ENCODE assay signal across 1 cellular context in genomic region chr1:33036526-33037503, GRCh38.
TF ChIP-seq lines count a peak whose summit lies in the region.

Gene AK2, minus strand, starts transcription at chr1:33036883. Its CDS starts 55 bp downstream, at chr1:33036828.

TF ChIP-seq in HepG2, 621 proteins besides CTCF, POLR2A, EP300 and RAD21 (continued from another document and continues in another):
- TF ChIP-seq ZNF639 (CRISPR knock-in tag; conservative IDR thresholded peaks at IDR 0.05) = 0 out of 2 replicates have a peak, but pooled peaks have one; percentile 21
- peak; percentile 37; the same call in 1 of the 2 replicates for TF ChIP-seq RCOR2 (CRISPR knock-in tag; IDR thresholded peaks at IDR 0.05)
- no peak for TF ChIP-seq ZNF530 (CRISPR knock-in tag; IDR thresholded peaks at IDR 0.05; ENCODE audit: low read depth)
- TF ChIP-seq MZF1 (CRISPR knock-in tag; IDR thresholded peaks at IDR 0.05; ENCODE audit: borderline replicate concordance) = 0 out of 2 replicates have a peak, but pooled peaks have one; percentile 9
- peak; percentile 70; the same call in 1 of the 2 replicates for TF ChIP-seq PRDM10 (CRISPR knock-in tag; IDR thresholded peaks at IDR 0.05; ENCODE audit: low read depth)
- peak; percentile 95 for TF ChIP-seq SPEN (CRISPR knock-in tag; IDR thresholded peaks at IDR 0.05; ENCODE audit: low read depth)
- TF ChIP-seq TFE3 (CRISPR knock-in tag; IDR thresholded peaks at IDR 0.05) = peak; percentile 60; the same call in 1 of the 2 replicates
- TF ChIP-seq ZNF275 (CRISPR knock-in tag; IDR thresholded peaks at IDR 0.05; ENCODE audit: borderline replicate concordance) = peak; percentile 82
- no peak for TF ChIP-seq SIX4 (CRISPR knock-in tag; IDR thresholded peaks at IDR 0.05)
- TF ChIP-seq ZNF280D (CRISPR knock-in tag; IDR thresholded peaks at IDR 0.05) = peak; percentile 92
- peak; percentile 44 for TF ChIP-seq ZNF629 (CRISPR knock-in tag; conservative IDR thresholded peaks at IDR 0.05)
- peak; percentile 78; the same call in 1 of the 2 replicates for TF ChIP-seq JUN (CRISPR knock-in tag; IDR thresholded peaks at IDR 0.05)
- 0 out of 2 replicates have a peak, but pooled peaks have one; percentile 26 for TF ChIP-seq DPF2 (CRISPR knock-in tag; IDR thresholded peaks at IDR 0.05; ENCODE audit: borderline replicate concordance, low read depth)
- TF ChIP-seq ZNF101 (CRISPR knock-in tag; IDR thresholded peaks at IDR 0.05; ENCODE audit: borderline replicate concordance, low read depth) = 0 out of 2 replicates have a peak, but pooled peaks have one; percentile 87
- TF ChIP-seq SRSF9 (IDR thresholded peaks at IDR 0.05; ENCODE audit: borderline replicate concordance, insufficient read depth, low read depth, low read length, poor library complexity, severe bottlenecking) = no peak
- TF ChIP-seq ZFP41 (CRISPR knock-in tag; IDR thresholded peaks at IDR 0.05; ENCODE audit: borderline replicate concordance) = peak; percentile 86; the same call in 1 of the 2 replicates
- peak; percentile 91; the same call in 1 of the 2 replicates for TF ChIP-seq MXD4 (CRISPR knock-in tag; IDR thresholded peaks at IDR 0.05)
- TF ChIP-seq FOXP1 (IDR thresholded peaks at IDR 0.05) = no peak
- no peak for TF ChIP-seq FOXP1 (CRISPR knock-in tag; IDR thresholded peaks at IDR 0.05)
- TF ChIP-seq ZNF777 (CRISPR knock-in tag; IDR thresholded peaks at IDR 0.05) = peak; percentile 41
- TF ChIP-seq FOXC1 (CRISPR knock-in tag; IDR thresholded peaks at IDR 0.05; ENCODE audit: borderline replicate concordance) = peak; percentile 70; the same call in 1 of the 2 replicates
- peak; percentile 85 for TF ChIP-seq ZBTB34 (CRISPR knock-in tag; IDR thresholded peaks at IDR 0.05)
- peak; percentile 66; the same call in 1 of the 2 replicates for TF ChIP-seq ZNF414 (CRISPR knock-in tag; IDR thresholded peaks at IDR 0.05)
- no peak for TF ChIP-seq GPBP1L1 (CRISPR knock-in tag; IDR thresholded peaks at IDR 0.05)
- peak; percentile 68; the same call in 1 of the 2 replicates for TF ChIP-seq ZNF780A (CRISPR knock-in tag; IDR thresholded peaks at IDR 0.05)
- peak; percentile 61; the same call in 1 of the 2 replicates for TF ChIP-seq ZNF770 (CRISPR knock-in tag; IDR thresholded peaks at IDR 0.05)
- TF ChIP-seq ZMAT5 (CRISPR knock-in tag; IDR thresholded peaks at IDR 0.05; ENCODE audit: borderline replicate concordance, low read depth) = no peak
- TF ChIP-seq ZNF839 (CRISPR knock-in tag; IDR thresholded peaks at IDR 0.05; ENCODE audit: borderline replicate concordance) = 0 out of 2 replicates have a peak, but pooled peaks have one; percentile 48
- peak; percentile 91 for TF ChIP-seq IRF9 (CRISPR knock-in tag; IDR thresholded peaks at IDR 0.05; ENCODE audit: borderline replicate concordance)
- TF ChIP-seq PHF8 (CRISPR knock-in tag; IDR thresholded peaks at IDR 0.05) = peak; percentile 86
- TF ChIP-seq ZSCAN12 (CRISPR knock-in tag; IDR thresholded peaks at IDR 0.05) = peak; percentile 5; the same call in 1 of the 2 replicates
- TF ChIP-seq U2AF1 (optimal IDR thresholded peaks at IDR 0.05; ENCODE audit: low read depth, low read length) = no peak
- no peak for TF ChIP-seq NFE2L2 (IDR thresholded peaks at IDR 0.05; ENCODE audit: low read length)
- peak; percentile 100 for TF ChIP-seq GMEB1 (CRISPR knock-in tag; IDR thresholded peaks at IDR 0.05; ENCODE audit: borderline replicate concordance)
